31 cellular contexts compared by ENCODE assay signal in the genomic region with DNA sequence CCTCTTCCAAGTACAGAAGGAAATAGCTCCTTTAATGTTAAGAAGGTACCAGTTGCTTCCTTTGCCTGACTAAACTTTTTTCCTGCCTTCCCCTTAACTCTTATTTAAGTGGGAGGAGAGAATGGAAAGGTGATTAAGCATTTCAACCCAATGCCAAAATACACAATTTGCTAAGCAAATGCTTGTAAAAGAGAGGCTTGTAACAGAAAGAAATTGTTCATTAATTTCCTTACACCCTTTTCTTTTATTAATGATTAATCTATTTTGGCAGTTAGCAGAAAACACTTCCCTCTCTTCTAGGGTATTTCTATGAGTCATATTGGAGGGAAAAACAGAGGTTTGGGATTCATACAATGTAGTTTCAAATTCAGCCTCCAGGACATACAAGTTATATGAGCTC.
DNase-seq lines count a peak whose midpoint lies in the region; ATAC-seq, FAIRE-seq and TF ChIP-seq lines count a peak whose summit lies in the region.
"Had no signal": no experiment of that assay in that cellular context is flagged by ENCODE, and none has a peak within 500 bp of the region (broad histone marks: within the 10 kb centered on the region; RNA-seq: fewer than 3 reads in every experiment).

No MANE protein-coding gene starts in this region.

- H3K9me3 Mint-ChIP-seq in Caco-2 (ENCODE audit: unreplicated experiment): no peaks in the 10 kb centered on the region
- H3K9me3 Mint-ChIP-seq in activated naive CD8-positive, alpha-beta T cell treated with anti-CD3 and anti-CD28 coated beads for 36 hours: peaks cover 2% of the 10 kb centered on the region
- H3K9me3 Mint-ChIP-seq: dendritic cell treated with granulocyte-macrophage colony-stimulating factor and Interleukin-4, amounts not matched to agents 40 ng/mL and 50 ng/mL, for 4 days; type B pancreatic cell had no signal

- intact Hi-C loops in pancreas (cut with DNase I) (no loop called here), Caco-2 (cut with micrococcal nuclease; ENCODE audit: unreplicated experiment) (no loop called here)

- H3K4me3 Mint-ChIP-seq in Caco-2 (ENCODE audit: unreplicated experiment): no peak overlapping the region
- H3K4me3 Mint-ChIP-seq in activated naive CD8-positive, alpha-beta T cell treated with anti-CD3 and anti-CD28 coated beads for 36 hours: no peak overlapping the region
- H3K4me3 Mint-ChIP-seq: dendritic cell treated with granulocyte-macrophage colony-stimulating factor and Interleukin-4, amounts not matched to agents 40 ng/mL and 50 ng/mL, for 4 days; T-helper 17 cell; type B pancreatic cell had no signal

- FAIRE-seq in pancreas (lab: Jason Lieb, UNC): no peak
- FAIRE-seq: G401.6 had no signal

- CTCF ChIA-PET in Caco-2 (lab: Charles Lee): no interaction called here

- peaks cover 0 to 16% (median 5%) of the 10 kb centered on the region in 3 donors for H3K4me1 ChIP-seq in pancreas
- H3K4me1 ChIP-seq in Caco-2: peaks cover 2% of the 10 kb centered on the region; the same call in 1 of the 2 replicates
- H3K4me1 ChIP-seq: BLaER1, psoas muscle had no signal

- H3K36me3 ChIP-seq in pancreas (no peaks in the 10 kb centered on the region), Caco-2 (ENCODE audit: control insufficient read depth, insufficient read depth, low read length) (no peaks in the 10 kb centered on the region)
- H3K36me3 ChIP-seq: BLaER1 had no signal

- no peaks in the 10 kb centered on the region for H3K36me3 Mint-ChIP-seq in Caco-2 (ENCODE audit: insufficient read depth, unreplicated experiment)
- no peaks in the 10 kb centered on the region for H3K36me3 Mint-ChIP-seq in activated naive CD8-positive, alpha-beta T cell treated with anti-CD3 and anti-CD28 coated beads for 36 hours

- no peak overlapping the region for H3K27ac Mint-ChIP-seq in Caco-2 (ENCODE audit: unreplicated experiment)
- no peak overlapping the region for H3K27ac Mint-ChIP-seq in activated naive CD8-positive, alpha-beta T cell treated with anti-CD3 and anti-CD28 coated beads for 36 hours
- H3K27ac Mint-ChIP-seq: dendritic cell treated with granulocyte-macrophage colony-stimulating factor and Interleukin-4, amounts not matched to agents 40 ng/mL and 50 ng/mL, for 4 days; T-helper 17 cell; type B pancreatic cell had no signal

- no TSS peak for BruUV-seq in Caco-2 (replicated peaks; lab: Mats Ljungman, UMichigan)

- peaks cover 3% of the 10 kb centered on the region for H3K4me1 Mint-ChIP-seq in Caco-2 (ENCODE audit: low read depth, unreplicated experiment)
- no peaks in the 10 kb centered on the region for H3K4me1 Mint-ChIP-seq in activated naive CD8-positive, alpha-beta T cell treated with anti-CD3 and anti-CD28 coated beads for 36 hours
- H3K4me1 Mint-ChIP-seq: T-helper 17 cell had no signal

- ATAC-seq in pancreas (peak; percentile 80 to 89 (median 85)), GM21360 (IDR thresholded peaks at IDR 0.05; ENCODE audit: unreplicated experiment) (no peak)
- ATAC-seq: activated CD4-positive, CD25-positive, alpha-beta regulatory T cell treated with anti-CD3 and anti-CD28 coated beads, Interleukin-2, amount 50 U/mL, for 24 hours; esophagus mucosa; psoas muscle; Right ventricle myocardium inferior; SK-N-SH treated with all-trans-retinoic acid at 6 μM for 48 hours; T-helper 17 cell had no signal

- H3K27me3 ChIP-seq in pancreas (no peaks in the 10 kb centered on the region), Caco-2 (replicated peaks; ENCODE audit: control insufficient read depth, insufficient read depth, low read length) (0 out of 2 replicates have a peak, but pooled peaks cover 1% of the 10 kb centered on the region)
- H3K27me3 ChIP-seq: BLaER1 had no signal

- no peak overlapping the region for H3K27ac ChIP-seq in pancreas
- H3K27ac ChIP-seq: BLaER1, PC-9, psoas muscle had no signal

- DNase-seq in DMS53 treated with DMSO at 0.1 percent for 48 hours (lab: John Stamatoyannopoulos, UW; ENCODE audit: unreplicated experiment): peak; percentile 7
- peak; percentile 20 for DNase-seq in astrocyte of the hippocampus (ENCODE audit: low read depth, low spot score)
- DNase-seq in kidney glomerular epithelial cell (lab: John Stamatoyannopoulos, UW): peak; percentile 96
- DNase-seq in pancreas: no peak
- DNase-seq in Caco-2: no peak
- no peak for DNase-seq in activated naive CD8-positive, alpha-beta T cell treated with anti-CD3 and anti-CD28 coated beads for 36 hours
- DNase-seq in GF-D8 (lab: John Stamatoyannopoulos, UW): no peak
- DNase-seq: activated CD4-positive, alpha-beta T cell treated with anti-CD3 and anti-CD28 coated beads, Interleukin-2, amount 50 U/mL, for 48 hours; activated T-cell treated with anti-CD3 and anti-CD28 coated beads, Interleukin-2, amount 50 U/mL, for 48 hours; DMS79; foreskin fibroblast; left cardiac atrium; NCI-H1105; NCI-H187 treated with DMSO at 0.1 percent for 48 hours; NCI-H2171; NCI-H526; PC-9; psoas muscle; stimulated activated CD4-positive, alpha-beta T cell treated with anti-CD3 and anti-CD28 coated beads, Interleukin-15, amount 100 ng/mL, for 24 hours; stimulated activated CD4-positive, alpha-beta T cell treated with anti-CD3 and anti-CD28 coated beads, Interleukin-4, amount 100 ng/mL, for 4 hours; substantia nigra; T-helper 17 cell had no signal

- no peaks in the 10 kb centered on the region for H3K27me3 Mint-ChIP-seq in Caco-2 (ENCODE audit: insufficient read depth, unreplicated experiment)
- no peaks in the 10 kb centered on the region for H3K27me3 Mint-ChIP-seq in activated naive CD8-positive, alpha-beta T cell treated with anti-CD3 and anti-CD28 coated beads for 36 hours
- H3K27me3 Mint-ChIP-seq: dendritic cell treated with granulocyte-macrophage colony-stimulating factor and Interleukin-4, amounts not matched to agents 40 ng/mL and 50 ng/mL, for 4 days; T-helper 17 cell; type B pancreatic cell had no signal

- H3K4me3 ChIP-seq in pancreas (no peak overlapping the region), Caco-2 (ENCODE audit: low read depth, low read length) (no peak overlapping the region)
- H3K4me3 ChIP-seq: BLaER1, PC-9, psoas muscle had no signal

- H3K9me3 ChIP-seq in pancreas: no peaks in the 10 kb centered on the region
- no peaks in the 10 kb centered on the region for H3K9me3 ChIP-seq in Caco-2
- H3K9me3 ChIP-seq: BLaER1, psoas muscle had no signal

- TF ChIP-seq CTCF in pancreas (IDR thresholded peaks at IDR 0.05) (no peak), Caco-2 (IDR thresholded peaks at IDR 0.05; ENCODE audit: insufficient read depth in 1 of 2, low read depth in 1 of 2, low read length in 1 of 2, severe bottlenecking in 1 of 2, unreplicated experiment in 1 of 2) (no peak)

- POLR2A ChIA-PET in Caco-2 (lab: Charles Lee): no interaction called here

Comparison
In these comparisons a context has a peak if more than half of its experiments do, and no peak if none do; other contexts are left out.
1. DNase-seq: peak in DMS53 treated with DMSO at 0.1 percent for 48 hours (single experiment), astrocyte of the hippocampus (single experiment) and kidney glomerular epithelial cell (single experiment); none in pancreas (0 of 6), Caco-2 (0 of 2), activated naive CD8-positive, alpha-beta T cell treated with anti-CD3 and anti-CD28 coated beads for 36 hours (single experiment) and GF-D8 (single experiment).